In genomic region chr1:160092366-160093068, GRCh38 we compare ENCODE assay signal across 19 cellular contexts. TPM values are rescaled to one million over a fixed set of nuclear protein-coding genes. Genes with fewer than 3 reads are reported as not detected.
A peak's percentile ranks its signal among the peaks of the same experiment; 100 is the strongest.
DNase-seq lines count a peak whose midpoint lies in the region; ATAC-seq and TF ChIP-seq lines count a peak whose summit lies in the region.
"Had no signal": no experiment of that assay in that cellular context is flagged by ENCODE, and none has a peak within 500 bp of the region (broad histone marks: within the 10 kb centered on the region; RNA-seq: fewer than 3 reads in every experiment).

No MANE protein-coding gene starts in this region.

- peaks cover 6% of the 10 kb centered on the region for H3K4me1 Mint-ChIP-seq in Calu3 (ENCODE audit: low read depth, unreplicated experiment)

- H3K4me3 Mint-ChIP-seq in Calu3 (ENCODE audit: low read depth, unreplicated experiment), result no peak overlapping the region

- no peak overlapping the region for H3K27ac Mint-ChIP-seq in Calu3 (ENCODE audit: unreplicated experiment)

- WGBS in spleen, 5 donors, result 94 to 97% (median 96%) methylated on average over 19 to 32 of the region's 32 CpGs
- 95 to 96% methylated on average over 31 to 32 of the region's 32 CpGs for WGBS in heart right ventricle, 2 donors

- no peak for TF ChIP-seq POLR2A in spleen (IDR thresholded peaks at IDR 0.05)

- H3K36me3 Mint-ChIP-seq in Calu3 (ENCODE audit: insufficient read depth, unreplicated experiment), result peaks cover 2% of the 10 kb centered on the region

- H3K27ac ChIP-seq in angular gyrus (ENCODE audit: low read depth, low read length) (peak overlapping the region; percentile 96), spleen (no peak overlapping the region), SJCRH30 (no peak overlapping the region), heart right ventricle (no peak overlapping the region)
- H3K27ac ChIP-seq: A549, C4-2B, RWPE1 had no signal

- H3K4me3 ChIP-seq in spleen (no peak overlapping the region), SJCRH30 (no peak overlapping the region), heart right ventricle (no peak overlapping the region)
- H3K4me3 ChIP-seq: A549 had no signal

- BruUV-seq in Calu3 (replicated peaks; lab: Mats Ljungman, UMichigan), result TSS peak; percentile 31

- TF ChIP-seq CTCF in Calu3 (IDR thresholded peaks at IDR 0.05; ENCODE audit: unreplicated experiment), result no peak
- no peak for TF ChIP-seq CTCF in spleen (IDR thresholded peaks at IDR 0.05 in 8 of 11, conservative IDR thresholded peaks at IDR 0.05 in 3 of 11)
- no peak for TF ChIP-seq CTCF in heart right ventricle (IDR thresholded peaks at IDR 0.05)

- no peak for ATAC-seq in heart right ventricle
- no peak for ATAC-seq in GM18907 (IDR thresholded peaks at IDR 0.05; ENCODE audit: unreplicated experiment)
- ATAC-seq: A549, PC-3 had no signal

- no peak for DNase-seq in Calu3
- peak; percentile 51 for DNase-seq in inferior parietal cortex (ENCODE audit: extremely low spot score)
- DNase-seq in spleen, result peak; percentile 73
- DNase-seq in SJCRH30, result no peak
- DNase-seq in heart right ventricle, result no peak
- no peak for DNase-seq in HuH-7 (ENCODE audit: low spot score)
- DNase-seq: NCI-H1436, NCI-H2081, NCI-H510A, NCI-H774, PC-3 had no signal

- no peaks in the 10 kb centered on the region for H3K9me3 Mint-ChIP-seq in Calu3 (ENCODE audit: low read depth, unreplicated experiment)

- H3K27me3 Mint-ChIP-seq in Calu3 (ENCODE audit: unreplicated experiment), result no peaks in the 10 kb centered on the region

- peaks cover 9 to 36% (median 17%) of the 10 kb centered on the region in 6 donors for H3K4me1 ChIP-seq in spleen
- H3K4me1 ChIP-seq in SJCRH30, result no peaks in the 10 kb centered on the region
- H3K4me1 ChIP-seq in heart right ventricle, result peaks cover 5 to 25% (median 13%) of the 10 kb centered on the region in 9 donors

- peaks cover 0 to 81% (median 49%) of the 10 kb centered on the region in 6 donors for H3K36me3 ChIP-seq in spleen
- H3K36me3 ChIP-seq in SJCRH30, result no peaks in the 10 kb centered on the region
- peaks cover 0 to 62% (median 11%) of the 10 kb centered on the region in 9 donors for H3K36me3 ChIP-seq in heart right ventricle

- no peaks in the 10 kb centered on the region for H3K9me3 ChIP-seq in spleen
- no peaks in the 10 kb centered on the region for H3K9me3 ChIP-seq in SJCRH30 (replicated peaks)
- no peaks in the 10 kb centered on the region for H3K9me3 ChIP-seq in heart right ventricle
- H3K9me3 ChIP-seq: A549 had no signal

- intact Hi-C loops in Calu3 (cut with micrococcal nuclease; ENCODE audit: unreplicated experiment), result no loop called here
- intact Hi-C loops in spleen (cut with DNase I; ENCODE audit: low total_unique reads), result loop anchor here (10.0 kb wide), 1 partner anchor 308 kb away; the partner anchor contains the start of gene DUSP23
- intact Hi-C loops in heart right ventricle (cut with DNase I), result loop anchor here in 2 of 10 donors (10.0 kb wide), 2 partner anchors 162 to 282 kb away; no protein-coding TSS in a partner anchor

- CTCF ChIA-PET in Calu3 (lab: Charles Lee), result no interaction called here

- H3K27me3 ChIP-seq in spleen (replicated peaks in 1 of 7) (no peaks in the 10 kb centered on the region), SJCRH30 (no peaks in the 10 kb centered on the region), heart right ventricle (no peaks in the 10 kb centered on the region)

RNA-seq across cellular contexts. Expression of gene IGSF8, which starts 5.9 kb away (rescaled TPM):
- 31.6 and 33.9 TPM in 2 replicates for total RNA-seq in Calu3 (2022)
- 10 to 100 TPM; 16.8 to 28.9 (median 25.3) TPM for total RNA-seq in spleen
- 10 to 100 TPM; 15.6 to 23.1 (median 16.1) TPM for polyA plus RNA-seq in spleen
- total RNA-seq in SJCRH30 (2014; rRNA removed; shearing (Covaris generic)), result 5.4 and 6.8 TPM in 2 replicates
- 10 to 100 TPM; 17.0 to 42.2 (median 20.6) TPM for total RNA-seq in heart right ventricle
- polyA plus RNA-seq in heart right ventricle, result 10 to 100 TPM; 13.4 to 27.1 TPM

RNA-seq across cellular contexts. Expression of gene KCNJ9, which starts 11.2 kb away (rescaled TPM):
- not detected in 2 replicates for total RNA-seq in Calu3 (2022)
- total RNA-seq in spleen, result not detected
- polyA plus RNA-seq in spleen, result not detected
- total RNA-seq in SJCRH30 (2014; rRNA removed; shearing (Covaris generic)), result not detected in 2 replicates
- under 1 TPM in 3 of 10 donors, not detected in 7; 0.06 to 0.09 (median 0.07) TPM for total RNA-seq in heart right ventricle
- under 1 TPM in 1 of 2 donors, not detected in 1; 0.01 TPM for polyA plus RNA-seq in heart right ventricle
- total RNA-seq: Daoy, H4, HT-29, PC-3 had no signal
- polyA plus RNA-seq: A549 had no signal

RNA-seq across cellular contexts. Expression of gene KCNJ10, which starts 22.6 kb away (rescaled TPM):
- total RNA-seq in Calu3 (2022) (not detected in 2 replicates), spleen (10 to 100 TPM in 5 of 7 donors, 1 to 10 TPM in 2; 6.5 to 30.8 (median 23.9) TPM), heart right ventricle (1 to 10 TPM in 1 of 10 donors, not detected in 9; 1.9 TPM)
- polyA plus RNA-seq in spleen (1 to 10 TPM; 3.7 to 3.9 (median 3.8) TPM), heart right ventricle (under 1 TPM in 1 of 2 donors, not detected in 1; 0.09 TPM)
- total RNA-seq in SJCRH30 (2014; rRNA removed; shearing (Covaris generic)), result 0.14 TPM in 1 of 2 replicates, not detected in the other
- total RNA-seq: H4, HT-29 had no signal

RNA-seq across cellular contexts. Expression of gene ATP1A2, which starts 23.0 kb away (rescaled TPM):
- total RNA-seq in Calu3 (2022), result not detected in 2 replicates
- total RNA-seq in spleen, result 10 to 100 TPM in 1 of 7 donors, 1 to 10 TPM in 3, under 1 TPM in 3; 0.20 to 19.1 (median 1.1) TPM
- 1 to 10 TPM in 1 of 3 donors, under 1 TPM in 2; 0.13 to 1.7 (median 0.27) TPM for polyA plus RNA-seq in spleen
- 40.2 and 44.2 TPM in 2 replicates for total RNA-seq in SJCRH30 (2014; rRNA removed; shearing (Covaris generic))
- 100 to 1,000 TPM; 108 to 342 (median 207) TPM for total RNA-seq in heart right ventricle
- 10 to 100 TPM; 14.2 to 83.8 TPM for polyA plus RNA-seq in heart right ventricle
- total RNA-seq: Daoy, H4, HT-29, PC-3 had no signal

RNA-seq across cellular contexts. Expression of gene ATP1A4, which starts 58.9 kb away (rescaled TPM):
- total RNA-seq in Calu3 (2022), result not detected in 2 replicates
- 1 to 10 TPM in 2 of 7 donors, under 1 TPM in 3, not detected in 2; 0.70 to 2.9 (median 0.97) TPM for total RNA-seq in spleen
- 1 to 10 TPM in 1 of 3 donors, under 1 TPM in 2; 0.85 to 2.3 (median 0.93) TPM for polyA plus RNA-seq in spleen
- total RNA-seq in SJCRH30 (2014; rRNA removed; shearing (Covaris generic)), result not detected in 2 replicates
- 1 to 10 TPM in 1 of 10 donors, under 1 TPM in 4, not detected in 5; 0.14 to 1.5 (median 0.50) TPM for total RNA-seq in heart right ventricle
- polyA plus RNA-seq in heart right ventricle, result under 1 TPM; 0.04 to 0.29 TPM
- total RNA-seq: Daoy, H4, HT-29 had no signal
- polyA plus RNA-seq: A549 had no signal

Comparison
In these comparisons a context has a peak if more than half of its experiments do, and no peak if none do; other contexts are left out.
1. DNase-seq: peak in inferior parietal cortex (single experiment) and spleen (single experiment); none in Calu3 (single experiment), SJCRH30 (0 of 2), heart right ventricle (0 of 2) and HuH-7 (single experiment).